12 cellular contexts compared by ENCODE assay signal in genomic region chr2:128092656-128093055, GRCh38. TPM values are rescaled to one million over a fixed set of nuclear protein-coding genes. Genes with fewer than 3 reads are reported as not detected.
DNase-seq lines count a peak whose midpoint lies in the region; ATAC-seq and TF ChIP-seq lines count a peak whose summit lies in the region.
"Had no signal": no experiment of that assay in that cellular context is flagged by ENCODE, and none has a peak within 500 bp of the region (broad histone marks: within the 10 kb centered on the region; RNA-seq: fewer than 3 reads in every experiment).

No MANE protein-coding gene starts in this region.

- no peaks in the 10 kb centered on the region for H3K27me3 Mint-ChIP-seq in activated T-cell treated with anti-CD3 and anti-CD28 coated beads, Interleukin-2, amount 50 U/mL, for 4 hours (ENCODE audit: low read depth)
- H3K27me3 Mint-ChIP-seq in progenitor cell of endocrine pancreas = no peaks in the 10 kb centered on the region

- H3K79me2 ChIP-seq in PC-3 (ENCODE audit: low read length) = peaks cover 66% of the 10 kb centered on the region

- no peaks in the 10 kb centered on the region for H3K9me2 ChIP-seq in PC-3 (replicated peaks; ENCODE audit: low read length)

- no peak overlapping the region for H3K27ac ChIP-seq in PC-3 (ENCODE audit: low read length)

- H3K9ac ChIP-seq in PC-3 (ENCODE audit: low read length) (peak overlapping the region; percentile 90; the same call in 1 of the 2 replicates), endocrine pancreas (ENCODE audit: control insufficient read depth, insufficient read depth, low read length) (no peak overlapping the region)

- H3K4me1 Mint-ChIP-seq in activated T-cell treated with anti-CD3 and anti-CD28 coated beads, Interleukin-2, amount 50 U/mL, for 4 hours (ENCODE audit: low read depth) = peaks cover 48% of the 10 kb centered on the region
- H3K4me1 Mint-ChIP-seq in progenitor cell of endocrine pancreas (ENCODE audit: low read depth) = peaks cover 11% of the 10 kb centered on the region

- intact Hi-C loops in PC-3 (cut with micrococcal nuclease) = loop anchor here (10.0 kb wide), 1 partner anchor 208 kb away; the partner anchor contains the start of gene AMMECR1L
- intact Hi-C loops in left ventricle myocardium superior (cut with micrococcal nuclease) = no loop called here

- DNase-seq in activated T-cell treated with anti-CD3 and anti-CD28 coated beads, Interleukin-2, amount 50 U/mL, for 4 hours = no peak
- no peak for DNase-seq in activated T-cell treated with anti-CD3 and anti-CD28 coated beads, Interleukin-2, amount 50 U/mL, for 48 hours
- no peak for DNase-seq in PC-3
- no peak for DNase-seq in progenitor cell of endocrine pancreas (ENCODE audit: low spot score, unreplicated experiment)
- DNase-seq in left ventricle myocardium superior = no peak
- DNase-seq in cortex of kidney (lab: John Stamatoyannopoulos, UW) = no peak
- DNase-seq: gastrocnemius medialis; NCI-H2081; Right ventricle myocardium superior; stimulated activated CD8-positive, alpha-beta memory T cell treated with anti-CD3 and anti-CD28 coated beads, Interleukin-4, amount 100 ng/mL, for 48 hours had no signal

- ATAC-seq in activated T-cell treated with anti-CD3 and anti-CD28 coated beads, Interleukin-2, amount 50 U/mL, for 4 hours = no peak
- ATAC-seq in PC-3 = no peak
- no peak for ATAC-seq in HG02884 (IDR thresholded peaks at IDR 0.05; ENCODE audit: unreplicated experiment)
- ATAC-seq in left ventricle myocardium superior = no peak
- ATAC-seq: gastrocnemius medialis had no signal

- H3K27me3 ChIP-seq in PC-3 (ENCODE audit: low read length) (no peaks in the 10 kb centered on the region), endocrine pancreas (ENCODE audit: control insufficient read depth, insufficient read depth, low read length) (no peaks in the 10 kb centered on the region)
- H3K27me3 ChIP-seq: gastrocnemius medialis had no signal

- H3K36me3 ChIP-seq in PC-3 (ENCODE audit: low read depth, low read length) (peaks cover 4% of the 10 kb centered on the region), endocrine pancreas (ENCODE audit: control insufficient read depth, insufficient read depth, low read length) (no peaks in the 10 kb centered on the region)

- H3K4me2 ChIP-seq in PC-3 (ENCODE audit: low read length) = peak overlapping the region; percentile 86

- POLR2A ChIA-PET in PC-3 (lab: Charles Lee; ENCODE audit: unreplicated experiment) = no interaction called here

- CTCF ChIA-PET in PC-3 (lab: Charles Lee) = interaction anchor here (2.4 kb wide), 1 partner anchor 29 kb away, joined by 11 read pairs; no protein-coding TSS in a partner anchor

- peaks cover 3% of the 10 kb centered on the region for H3K36me3 Mint-ChIP-seq in activated T-cell treated with anti-CD3 and anti-CD28 coated beads, Interleukin-2, amount 50 U/mL, for 4 hours (ENCODE audit: insufficient read depth)
- H3K36me3 Mint-ChIP-seq in progenitor cell of endocrine pancreas (ENCODE audit: insufficient read depth) = no peaks in the 10 kb centered on the region

- TF ChIP-seq CTCF in PC-3 (conservative IDR thresholded peaks at IDR 0.05; ENCODE audit: low read depth, low read length) = no peak
- TF ChIP-seq CTCF in progenitor cell of endocrine pancreas (IDR thresholded peaks at IDR 0.05; ENCODE audit: unreplicated experiment) = no peak

- H3K4me3 Mint-ChIP-seq in activated T-cell treated with anti-CD3 and anti-CD28 coated beads, Interleukin-2, amount 50 U/mL, for 4 hours = peak overlapping the region; percentile 92
- H3K4me3 Mint-ChIP-seq in progenitor cell of endocrine pancreas (ENCODE audit: low read depth) = peak overlapping the region; percentile 50

- BruUV-seq in PC-3 (replicated peaks; lab: Mats Ljungman, UMichigan) = no TSS peak

- H3K4me3 ChIP-seq in PC-3 (ENCODE audit: low read length) = peak overlapping the region; percentile 96
- peak overlapping the region; percentile 98 for H3K4me3 ChIP-seq in endocrine pancreas (ENCODE audit: control insufficient read depth, insufficient read depth, low read length)

- no peaks in the 10 kb centered on the region for H3K9me3 Mint-ChIP-seq in activated T-cell treated with anti-CD3 and anti-CD28 coated beads, Interleukin-2, amount 50 U/mL, for 4 hours
- H3K9me3 Mint-ChIP-seq in progenitor cell of endocrine pancreas (ENCODE audit: low read depth) = no peaks in the 10 kb centered on the region

- H4K20me1 ChIP-seq in PC-3 (ENCODE audit: low read length) = 0 out of 2 replicates have a peak, but pooled peaks cover 9% of the 10 kb centered on the region

- H3K4me1 ChIP-seq in PC-3 (ENCODE audit: insufficient read depth, low read length) (peaks cover 6% of the 10 kb centered on the region; the same call in 1 of the 2 replicates), endocrine pancreas (ENCODE audit: control insufficient read depth, insufficient read depth, low read length) (no peaks in the 10 kb centered on the region)

- no peaks in the 10 kb centered on the region for H3K9me3 ChIP-seq in PC-3 (ENCODE audit: low read length)
- H3K9me3 ChIP-seq in endocrine pancreas (ENCODE audit: control insufficient read depth, low read length) = no peaks in the 10 kb centered on the region
- H3K9me3 ChIP-seq: gastrocnemius medialis had no signal

- H2AFZ ChIP-seq in PC-3 (ENCODE audit: low read length) = no peak overlapping the region

- H3K27ac Mint-ChIP-seq in progenitor cell of endocrine pancreas = no peak overlapping the region

- H3F3A ChIP-seq in PC-3 (ENCODE audit: low read length, unreplicated experiment) = no peaks in the 10 kb centered on the region

RNA-seq across cellular contexts. Expression of gene UGGT1, which starts 1.7 kb away (rescaled TPM):
- 10 to 100 TPM; 49.9 to 59.1 (median 58.7) TPM for total RNA-seq in activated T-cell treated with anti-CD3 and anti-CD28 coated beads, Interleukin-2, amount 50 U/mL, for 4 hours
- total RNA-seq in PC-3 (2014; rRNA removed) (59.9 and 63.8 TPM in 2 replicates), progenitor cell of endocrine pancreas (53.0 and 60.3 TPM in 2 replicates), left ventricle myocardium superior (24.6 TPM)
